8 cellular contexts compared by ENCODE assay signal in the genomic region with DNA sequence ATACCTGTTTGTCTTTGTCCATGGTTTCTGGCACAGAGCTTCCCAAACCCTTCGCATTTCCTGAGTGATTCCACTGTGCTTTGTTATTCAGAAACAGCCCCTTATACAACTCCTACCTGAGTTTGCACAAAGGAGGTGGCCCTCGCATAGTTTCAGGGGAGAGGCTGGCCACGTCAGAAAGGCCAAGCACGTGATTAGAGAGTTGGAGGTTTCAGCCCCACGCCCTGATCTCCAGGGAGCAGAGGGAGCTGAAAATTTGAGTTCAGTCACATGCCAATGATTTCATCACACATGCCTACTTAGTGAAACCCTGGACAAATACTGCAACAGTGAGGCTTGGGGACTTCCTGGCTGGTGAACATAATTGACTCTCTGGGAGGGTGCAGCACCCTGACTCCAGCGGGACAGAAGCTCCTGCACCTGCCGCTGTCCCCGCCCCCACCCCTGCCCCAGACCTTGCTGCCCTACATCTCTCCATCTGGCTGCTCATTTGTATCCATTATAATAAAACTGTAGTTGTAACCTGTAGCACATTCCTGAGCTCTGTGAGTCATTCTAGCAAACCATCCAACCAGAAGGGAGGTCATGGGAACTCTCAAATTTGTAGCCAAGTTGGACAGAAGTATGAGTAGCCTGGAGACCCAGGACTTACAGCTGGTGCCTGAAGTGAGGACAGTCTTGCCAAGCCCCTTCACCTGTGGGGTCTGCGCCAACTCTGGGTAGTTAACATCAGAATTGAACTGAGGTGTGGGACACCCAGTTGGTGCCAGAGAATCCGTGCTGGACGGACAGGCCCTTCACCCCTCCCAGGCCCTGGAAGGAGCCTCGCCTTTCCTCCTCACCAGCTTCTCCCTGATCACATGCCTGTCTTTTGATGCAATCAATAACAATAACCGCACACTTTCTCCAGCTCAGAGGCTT.
DNase-seq lines count a peak whose midpoint lies in the region; ATAC-seq, FAIRE-seq and TF ChIP-seq lines count a peak whose summit lies in the region.

No MANE protein-coding gene starts in this region.

- H3K36me3 ChIP-seq in PC-3 (ENCODE audit: low read depth, low read length) (no peaks in the 10 kb centered on the region), prostate gland (no peaks in the 10 kb centered on the region)

- H3K9me3 ChIP-seq in PC-3 (ENCODE audit: low read length) (no peaks in the 10 kb centered on the region), prostate gland (no peaks in the 10 kb centered on the region)

- H3K27me3 ChIP-seq in PC-3 (ENCODE audit: low read length) (no peaks in the 10 kb centered on the region), prostate gland (replicated peaks; ENCODE audit: insufficient read depth) (no peaks in the 10 kb centered on the region)

- H3F3A ChIP-seq in PC-3 (ENCODE audit: low read length, unreplicated experiment) = no peaks in the 10 kb centered on the region

- H3K4me2 ChIP-seq in PC-3 (ENCODE audit: low read length) = peak overlapping the region; percentile 66

- ATAC-seq in PC-3 = peak; percentile 75

- CTCF ChIA-PET in PC-3 (lab: Charles Lee) = interaction anchor here (0.9 kb wide), 1 partner anchor 39 kb away, joined by 3 read pairs; no protein-coding TSS in a partner anchor

- POLR2A ChIA-PET in PC-3 (lab: Charles Lee; ENCODE audit: unreplicated experiment) = interaction anchor here (0.6 kb wide), 1 partner anchor 206 kb away, joined by 12 read pairs; no protein-coding TSS in a partner anchor

- 64% methylated on average over 13 of the region's 13 CpGs for WGBS in prostate gland

- intact Hi-C loops in PC-3 (cut with micrococcal nuclease) (no loop called here), prostate gland (cut with DNase I) (no loop called here), posterior cingulate gyrus (cut with DNase I) (no loop called here)

- no peaks in the 10 kb centered on the region for H3K9me2 ChIP-seq in PC-3 (replicated peaks; ENCODE audit: low read length)

- H3K27ac ChIP-seq in PC-3 (ENCODE audit: low read length) = peak overlapping the region; percentile 97
- H3K27ac ChIP-seq in prostate gland = no peak overlapping the region

- BruUV-seq in PC-3 (replicated peaks; lab: Mats Ljungman, UMichigan) = no TSS peak

- H3K9ac ChIP-seq in PC-3 (ENCODE audit: low read length) = peak overlapping the region; percentile 75

- no peaks in the 10 kb centered on the region for H3K79me2 ChIP-seq in PC-3 (ENCODE audit: low read length)

- H4K20me1 ChIP-seq in PC-3 (ENCODE audit: low read length) = no peaks in the 10 kb centered on the region

- TF ChIP-seq CTCF in PC-3 (conservative IDR thresholded peaks at IDR 0.05; ENCODE audit: low read depth, low read length) (no peak), prostate gland (IDR thresholded peaks at IDR 0.05) (no peak)

- peak overlapping the region; percentile 39 for H2AFZ ChIP-seq in PC-3 (ENCODE audit: low read length)

- TF ChIP-seq POLR2A in GM12892 (IDR thresholded peaks at IDR 0.05; ENCODE audit: low read depth, low read length) (no peak), prostate gland (IDR thresholded peaks at IDR 0.05) (no peak)

- H3K4me1 ChIP-seq in PC-3 (ENCODE audit: insufficient read depth, low read length) (peaks cover 51% of the 10 kb centered on the region), prostate gland (replicated peaks) (no peaks in the 10 kb centered on the region)

- H3K4me3 ChIP-seq in PC-3 (ENCODE audit: low read length) (no peak overlapping the region), prostate gland (no peak overlapping the region)

- FAIRE-seq in GM12892 (lab: Jason Lieb, UNC) = peak; percentile 53

- DNase-seq in GM12892 (ENCODE audit: insufficient read length) (no peak), PC-3 (peak; percentile 94), fibroblast of peridontal ligament (ENCODE audit: extremely low read depth) (peak; percentile 93), prostate gland (ENCODE audit: low spot score) (peak; percentile 22), posterior cingulate gyrus (no peak), T-helper 2 cell (no peak)
- no peak for DNase-seq in activated CD4-positive, alpha-beta T cell treated with anti-CD3 and anti-CD28 coated beads for 4 hours
- DNase-seq in stimulated activated CD4-positive, alpha-beta T cell treated with anti-CD3 and anti-CD28 coated beads, Interleukin-4, amount 100 ng/mL, for 24 hours = no peak

Comparison
In these comparisons a context has a peak if more than half of its experiments do, and no peak if none do; other contexts are left out.
1. DNase-seq: peak in PC-3 (single experiment), fibroblast of peridontal ligament (single experiment) and prostate gland (single experiment); none in GM12892 (single experiment), activated CD4-positive, alpha-beta T cell treated with anti-CD3 and anti-CD28 coated beads for 4 hours (0 of 2), posterior cingulate gyrus (0 of 10), stimulated activated CD4-positive, alpha-beta T cell treated with anti-CD3 and anti-CD28 coated beads, Interleukin-4, amount 100 ng/mL, for 24 hours (single experiment) and T-helper 2 cell (0 of 5).